Comparison of ENCODE assay signal across 2 cellular contexts in genomic region chr22:39291501-39291900, GRCh38.
TF ChIP-seq lines count a peak whose summit lies in the region.

No MANE protein-coding gene starts in this region.

TF ChIP-seq in K562, 482 proteins besides CTCF, POLR2A, EP300 and RAD21:
- TF ChIP-seq PML (IDR thresholded peaks at IDR 0.05; ENCODE audit: low read length) (no peak), ZNF764 (CRISPR knock-in tag; IDR thresholded peaks at IDR 0.05; ENCODE audit: low read depth) (peak; percentile 64; the same call in 1 of the 2 replicates), KDM1A (IDR thresholded peaks at IDR 0.05) (no peak), RERE (CRISPR knock-in tag; IDR thresholded peaks at IDR 0.05; ENCODE audit: borderline replicate concordance) (no peak), SNIP1 (IDR thresholded peaks at IDR 0.05; ENCODE audit: low read depth) (no peak), MYNN (IDR thresholded peaks at IDR 0.05) (no peak), MYNN (CRISPR knock-in tag; IDR thresholded peaks at IDR 0.05) (no peak), ZNF76 (CRISPR knock-in tag; IDR thresholded peaks at IDR 0.05; ENCODE audit: borderline replicate concordance) (no peak), TRIM24 (IDR thresholded peaks at IDR 0.05) (no peak), MED1 (CRISPR knock-in tag; IDR thresholded peaks at IDR 0.05; ENCODE audit: borderline replicate concordance) (no peak), NR0B1 (IDR thresholded peaks at IDR 0.05; ENCODE audit: partially characterized antibody) (no peak), DIDO1 (tag; IDR thresholded peaks at IDR 0.05; ENCODE audit: low read depth) (no peak)
- TF ChIP-seq, protein P1, sequence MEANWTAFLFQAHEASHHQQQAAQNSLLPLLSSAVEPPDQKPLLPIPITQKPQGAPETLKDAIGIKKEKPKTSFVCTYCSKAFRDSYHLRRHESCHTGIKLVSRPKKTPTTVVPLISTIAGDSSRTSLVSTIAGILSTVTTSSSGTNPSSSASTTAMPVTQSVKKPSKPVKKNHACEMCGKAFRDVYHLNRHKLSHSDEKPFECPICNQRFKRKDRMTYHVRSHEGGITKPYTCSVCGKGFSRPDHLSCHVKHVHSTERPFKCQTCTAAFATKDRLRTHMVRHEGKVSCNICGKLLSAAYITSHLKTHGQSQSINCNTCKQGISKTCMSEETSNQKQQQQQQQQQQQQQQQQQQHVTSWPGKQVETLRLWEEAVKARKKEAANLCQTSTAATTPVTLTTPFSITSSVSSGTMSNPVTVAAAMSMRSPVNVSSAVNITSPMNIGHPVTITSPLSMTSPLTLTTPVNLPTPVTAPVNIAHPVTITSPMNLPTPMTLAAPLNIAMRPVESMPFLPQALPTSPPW (CRISPR knock-in tag; IDR thresholded peaks at IDR 0.05): 0 out of 2 replicates have a peak, but pooled peaks have one; percentile 12
- TF ChIP-seq, protein P2, sequence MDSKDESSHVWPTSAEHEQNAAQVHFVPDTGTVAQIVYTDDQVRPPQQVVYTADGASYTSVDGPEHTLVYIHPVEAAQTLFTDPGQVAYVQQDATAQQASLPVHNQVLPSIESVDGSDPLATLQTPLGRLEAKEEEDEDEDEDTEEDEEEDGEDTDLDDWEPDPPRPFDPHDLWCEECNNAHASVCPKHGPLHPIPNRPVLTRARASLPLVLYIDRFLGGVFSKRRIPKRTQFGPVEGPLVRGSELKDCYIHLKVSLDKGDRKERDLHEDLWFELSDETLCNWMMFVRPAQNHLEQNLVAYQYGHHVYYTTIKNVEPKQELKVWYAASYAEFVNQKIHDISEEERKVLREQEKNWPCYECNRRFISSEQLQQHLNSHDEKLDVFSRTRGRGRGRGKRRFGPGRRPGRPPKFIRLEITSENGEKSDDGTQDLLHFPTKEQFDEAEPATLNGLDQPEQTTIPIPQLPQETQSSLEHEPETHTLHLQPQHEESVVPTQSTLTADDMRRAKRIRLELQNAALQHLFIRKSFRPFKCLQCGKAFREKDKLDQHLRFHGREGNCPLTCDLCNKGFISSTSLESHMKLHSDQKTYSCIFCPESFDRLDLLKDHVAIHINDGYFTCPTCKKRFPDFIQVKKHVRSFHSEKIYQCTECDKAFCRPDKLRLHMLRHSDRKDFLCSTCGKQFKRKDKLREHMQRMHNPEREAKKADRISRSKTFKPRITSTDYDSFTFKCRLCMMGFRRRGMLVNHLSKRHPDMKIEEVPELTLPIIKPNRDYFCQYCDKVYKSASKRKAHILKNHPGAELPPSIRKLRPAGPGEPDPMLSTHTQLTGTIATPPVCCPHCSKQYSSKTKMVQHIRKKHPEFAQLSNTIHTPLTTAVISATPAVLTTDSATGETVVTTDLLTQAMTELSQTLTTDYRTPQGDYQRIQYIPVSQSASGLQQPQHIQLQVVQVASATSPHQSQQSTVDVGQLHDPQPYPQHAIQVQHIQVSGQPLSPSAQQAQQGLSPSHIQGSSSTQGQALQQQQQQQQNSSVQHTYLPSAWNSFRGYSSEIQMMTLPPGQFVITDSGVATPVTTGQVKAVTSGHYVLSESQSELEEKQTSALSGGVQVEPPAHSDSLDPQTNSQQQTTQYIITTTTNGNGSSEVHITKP (IDR thresholded peaks at IDR 0.05; ENCODE audit: partially characterized antibody): no peak

TF ChIP-seq in liver, 16 proteins besides CTCF, POLR2A, EP300 and RAD21:
- TF ChIP-seq ZBTB33 (IDR thresholded peaks at IDR 0.05) (no peak), FOXA2 (IDR thresholded peaks at IDR 0.05) (no peak), HNF4A (conservative IDR thresholded peaks at IDR 0.05) (no peak), GABPA (IDR thresholded peaks at IDR 0.05 in 1 of 2, conservative IDR thresholded peaks at IDR 0.05 in 1 of 2) (no peak), YY1 (IDR thresholded peaks at IDR 0.05) (no peak), TAF1 (conservative IDR thresholded peaks at IDR 0.05) (no peak), SP1 (IDR thresholded peaks at IDR 0.05) (no peak), EGR1 (IDR thresholded peaks at IDR 0.05; ENCODE audit: low read depth in 2 of 2) (no peak), HNF4G (IDR thresholded peaks at IDR 0.05) (no peak)
- TF ChIP-seq, protein P3, sequence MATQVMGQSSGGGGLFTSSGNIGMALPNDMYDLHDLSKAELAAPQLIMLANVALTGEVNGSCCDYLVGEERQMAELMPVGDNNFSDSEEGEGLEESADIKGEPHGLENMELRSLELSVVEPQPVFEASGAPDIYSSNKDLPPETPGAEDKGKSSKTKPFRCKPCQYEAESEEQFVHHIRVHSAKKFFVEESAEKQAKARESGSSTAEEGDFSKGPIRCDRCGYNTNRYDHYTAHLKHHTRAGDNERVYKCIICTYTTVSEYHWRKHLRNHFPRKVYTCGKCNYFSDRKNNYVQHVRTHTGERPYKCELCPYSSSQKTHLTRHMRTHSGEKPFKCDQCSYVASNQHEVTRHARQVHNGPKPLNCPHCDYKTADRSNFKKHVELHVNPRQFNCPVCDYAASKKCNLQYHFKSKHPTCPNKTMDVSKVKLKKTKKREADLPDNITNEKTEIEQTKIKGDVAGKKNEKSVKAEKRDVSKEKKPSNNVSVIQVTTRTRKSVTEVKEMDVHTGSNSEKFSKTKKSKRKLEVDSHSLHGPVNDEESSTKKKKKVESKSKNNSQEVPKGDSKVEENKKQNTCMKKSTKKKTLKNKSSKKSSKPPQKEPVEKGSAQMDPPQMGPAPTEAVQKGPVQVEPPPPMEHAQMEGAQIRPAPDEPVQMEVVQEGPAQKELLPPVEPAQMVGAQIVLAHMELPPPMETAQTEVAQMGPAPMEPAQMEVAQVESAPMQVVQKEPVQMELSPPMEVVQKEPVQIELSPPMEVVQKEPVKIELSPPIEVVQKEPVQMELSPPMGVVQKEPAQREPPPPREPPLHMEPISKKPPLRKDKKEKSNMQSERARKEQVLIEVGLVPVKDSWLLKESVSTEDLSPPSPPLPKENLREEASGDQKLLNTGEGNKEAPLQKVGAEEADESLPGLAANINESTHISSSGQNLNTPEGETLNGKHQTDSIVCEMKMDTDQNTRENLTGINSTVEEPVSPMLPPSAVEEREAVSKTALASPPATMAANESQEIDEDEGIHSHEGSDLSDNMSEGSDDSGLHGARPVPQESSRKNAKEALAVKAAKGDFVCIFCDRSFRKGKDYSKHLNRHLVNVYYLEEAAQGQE (IDR thresholded peaks at IDR 0.05): no peak
- TF ChIP-seq, protein P4, sequence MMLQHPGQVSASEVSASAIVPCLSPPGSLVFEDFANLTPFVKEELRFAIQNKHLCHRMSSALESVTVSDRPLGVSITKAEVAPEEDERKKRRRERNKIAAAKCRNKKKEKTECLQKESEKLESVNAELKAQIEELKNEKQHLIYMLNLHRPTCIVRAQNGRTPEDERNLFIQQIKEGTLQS (IDR thresholded peaks at IDR 0.05): no peak
